In genomic region chr7:144130730-144131129, GRCh38 we compare ENCODE assay signal across 11 cellular contexts. TPM values are rescaled to one million over a fixed set of nuclear protein-coding genes. Genes with fewer than 3 reads are reported as not detected.
"Had no signal": no experiment of that assay in that cellular context is flagged by ENCODE, and none has a peak within 500 bp of the region (broad histone marks: within the 10 kb centered on the region; RNA-seq: fewer than 3 reads in every experiment).

No MANE protein-coding gene starts in this region.

- H3K9me3 ChIP-seq: HAP-1 had no signal

- H3K9ac ChIP-seq: GM23248 had no signal

- H3K4me1 ChIP-seq: HAP-1 had no signal

- H3K4me3 ChIP-seq: GM23248, HAP-1 had no signal

- DNase-seq: GM23248, GOT3, H7, HFFc6, IMR-90, KBM-7 had no signal

- H2AFZ ChIP-seq: GM23248 had no signal

- H3K27ac ChIP-seq: GM23248, HL-60 had no signal

- ATAC-seq: HCT116 had no signal

- H3K36me3 ChIP-seq: HAP-1 had no signal

RNA-seq across cellular contexts. Expression of gene OR2A14, which starts 7.8 kb away (rescaled TPM):
- total RNA-seq: GM23248, H4, H7, HFFc6, HT1080, IMR-90 had no signal
- polyA plus RNA-seq: GM23248, IMR-90 had no signal

RNA-seq across cellular contexts. Expression of gene OR2A2, which starts 21.3 kb away (rescaled TPM):
- total RNA-seq: GM23248, H4, H7, HFFc6, HT1080, IMR-90 had no signal
- polyA plus RNA-seq: GM23248, IMR-90 had no signal

RNA-seq across cellular contexts. Expression of gene OR2A12, which starts 44.7 kb away (rescaled TPM):
- total RNA-seq: GM23248, H4, H7, HFFc6, HT1080, IMR-90 had no signal
- polyA plus RNA-seq: GM23248, IMR-90 had no signal

RNA-seq across cellular contexts. Expression of gene CTAGE4, which starts 52.5 kb away (rescaled TPM):
- total RNA-seq: GM23248, HFFc6, IMR-90 had no signal
